16 cellular contexts compared by ENCODE assay signal in the genomic region with DNA sequence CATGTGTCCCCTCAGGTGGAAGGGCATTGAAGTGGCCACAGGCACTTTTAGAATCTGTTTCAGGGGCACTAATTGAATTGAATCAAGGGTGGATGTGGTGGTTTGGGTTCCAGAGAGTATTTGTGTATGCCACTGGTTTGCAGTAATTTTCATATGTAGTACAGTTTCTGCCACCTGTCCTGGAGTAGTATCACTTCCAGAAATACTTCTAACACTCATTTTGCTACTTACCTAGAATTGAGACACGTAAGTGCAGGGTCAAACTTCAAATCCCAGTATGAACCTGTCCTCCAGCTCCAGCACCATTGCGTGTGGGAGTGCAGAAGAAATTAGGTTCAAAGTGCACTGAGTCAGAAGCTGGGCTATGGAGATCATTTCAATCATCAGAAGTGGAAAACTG. TPM values are rescaled to one million over a fixed set of nuclear protein-coding genes. Genes with fewer than 3 reads are reported as not detected.
A peak's percentile ranks its signal among the peaks of the same experiment; 100 is the strongest.
DNase-seq lines count a peak whose midpoint lies in the region; ATAC-seq, FAIRE-seq and TF ChIP-seq lines count a peak whose summit lies in the region.
"Had no signal": no experiment of that assay in that cellular context is flagged by ENCODE, and none has a peak within 500 bp of the region (broad histone marks: within the 10 kb centered on the region; RNA-seq: fewer than 3 reads in every experiment).

No MANE protein-coding gene starts in this region.

- DNase-seq in GM12892 (ENCODE audit: insufficient read length), result no peak
- peak; percentile 64 for DNase-seq in HT-29 (ENCODE audit: low spot score)
- peak; percentile 53 for DNase-seq in left lobe of liver (ENCODE audit: low spot score)
- DNase-seq in DMS153 treated with DMSO at 0.1 percent for 48 hours (lab: John Stamatoyannopoulos, UW; ENCODE audit: unreplicated experiment), result no peak
- no peak for DNase-seq in DMS53 treated with DMSO at 0.1 percent for 48 hours (lab: John Stamatoyannopoulos, UW; ENCODE audit: unreplicated experiment)
- DNase-seq in RWPE1 (ENCODE audit: low spot score), result no peak
- DNase-seq in upper lobe of right lung, result no peak
- DNase-seq: cortex of kidney, DMS79 treated with DMSO at 0.1 percent for 48 hours, GOT3, NCI-H1417 treated with DMSO at 0.1 percent for 48 hours, NCI-H524 had no signal

- H3K27me3 ChIP-seq in upper lobe of right lung, result no peaks in the 10 kb centered on the region
- H3K27me3 ChIP-seq: right atrium auricular region had no signal

- CTCF ChIA-PET in RWPE1 (lab: Yijun Ruan, JAX), result no interaction called here

- peaks cover 19% of the 10 kb centered on the region for H3K4me1 ChIP-seq in upper lobe of right lung
- H3K4me1 ChIP-seq: right atrium auricular region had no signal

- no peak overlapping the region for H3K27ac ChIP-seq in RWPE1
- H3K27ac ChIP-seq in upper lobe of right lung, result no peak overlapping the region
- H3K27ac ChIP-seq: right atrium auricular region had no signal

- TF ChIP-seq POLR2A in GM12892 (IDR thresholded peaks at IDR 0.05; ENCODE audit: low read depth, low read length), result no peak

- intact Hi-C loops in upper lobe of right lung (cut with DNase I), result no loop called here

- TF ChIP-seq CTCF in RWPE1 (conservative IDR thresholded peaks at IDR 0.05; ENCODE audit: low read depth), result no peak
- no peak for TF ChIP-seq CTCF in upper lobe of right lung (IDR thresholded peaks at IDR 0.05)

- no peak overlapping the region for H3K4me3 ChIP-seq in upper lobe of right lung
- H3K4me3 ChIP-seq: right atrium auricular region had no signal

- no peaks in the 10 kb centered on the region for H3K36me3 ChIP-seq in upper lobe of right lung
- H3K36me3 ChIP-seq: right atrium auricular region had no signal

- H3K9me3 ChIP-seq in upper lobe of right lung, result no peaks in the 10 kb centered on the region
- H3K9me3 ChIP-seq: right atrium auricular region had no signal

- peak; percentile 67 for FAIRE-seq in GM12892 (lab: Jason Lieb, UNC)
- FAIRE-seq: islet of Langerhans had no signal

- POLR2A ChIA-PET in RWPE1 (lab: Yijun Ruan, JAX; ENCODE audit: low non-redundant PET), result no interaction called here

- ATAC-seq in GM21447 (IDR thresholded peaks at IDR 0.05; ENCODE audit: unreplicated experiment) (peak; percentile 45), left lobe of liver (peak; percentile 72), upper lobe of right lung (no peak)

RNA-seq across cellular contexts. Expression of gene RSPH1, which starts 26.8 kb away (rescaled TPM):
- polyA plus RNA-seq in GM12892 (2012; ENCODE audit: missing spikeins), result 1.9 TPM
- total RNA-seq in HT-29 (2014; rRNA removed; shearing (Covaris generic)), result 1.9 and 2.7 TPM in 2 replicates
- total RNA-seq in left lobe of liver (0.33 TPM), upper lobe of right lung (0.84 TPM)
- total RNA-seq: right atrium auricular region had no signal
- polyA plus RNA-seq: IgD-negative memory B cell had no signal

RNA-seq across cellular contexts. Expression of gene SLC37A1, which starts 44.4 kb away (rescaled TPM):
- 15.2 TPM for polyA plus RNA-seq in GM12892 (2012; ENCODE audit: missing spikeins)
- total RNA-seq in HT-29 (2014; rRNA removed; shearing (Covaris generic)), result 96.0 and 102 TPM in 2 replicates
- total RNA-seq in left lobe of liver (5.0 TPM), upper lobe of right lung (21.6 TPM)

Comparison
In these comparisons a context has a peak if more than half of its experiments do, and no peak if none do; other contexts are left out.
1. DNase-seq: peak in HT-29 (single experiment) and left lobe of liver (single experiment); none in GM12892 (single experiment), DMS153 treated with DMSO at 0.1 percent for 48 hours (single experiment), DMS53 treated with DMSO at 0.1 percent for 48 hours (single experiment), RWPE1 (single experiment) and upper lobe of right lung (single experiment).